ENCODE assay signal across 9 cellular contexts in genomic region chr2:62724886-62725711, GRCh38. TPM values are rescaled to one million over a fixed set of nuclear protein-coding genes. Genes with fewer than 3 reads are reported as not detected.
DNase-seq lines count a peak whose midpoint lies in the region; ATAC-seq and TF ChIP-seq lines count a peak whose summit lies in the region.
"Had no signal": no experiment of that assay in that cellular context is flagged by ENCODE, and none has a peak within 500 bp of the region (broad histone marks: within the 10 kb centered on the region; RNA-seq: fewer than 3 reads in every experiment).

No MANE protein-coding gene starts in this region.

- no peak overlapping the region for H3K4me3 Mint-ChIP-seq in chondrocyte (ENCODE audit: unreplicated experiment)
- peak overlapping the region in 1 of 10 donors; percentile 17 for H3K4me3 Mint-ChIP-seq in naive thymus-derived CD4-positive, alpha-beta T cell
- H3K4me3 Mint-ChIP-seq: activated naive CD4-positive, alpha-beta T cell treated with anti-CD3 and anti-CD28 coated beads, Interleukin-2, amount 50 U/mL, for 24 hours had no signal

- H3K27ac ChIP-seq in DOHH2 (ENCODE audit: low read depth, low read length) = no peak overlapping the region
- H3K27ac ChIP-seq in naive thymus-derived CD4-positive, alpha-beta T cell (ENCODE audit: low read depth, low read length) = no peak overlapping the region

- no peaks in the 10 kb centered on the region for H3K27me3 ChIP-seq in DOHH2 (ENCODE audit: control insufficient read depth, low read length)
- no peaks in the 10 kb centered on the region for H3K27me3 ChIP-seq in naive thymus-derived CD4-positive, alpha-beta T cell (ENCODE audit: control insufficient read depth in 2 of 2, insufficient read depth in 2 of 2, low read length in 2 of 2)

- H3K27ac Mint-ChIP-seq in chondrocyte (ENCODE audit: unreplicated experiment) = no peak overlapping the region
- H3K27ac Mint-ChIP-seq in naive thymus-derived CD4-positive, alpha-beta T cell = peak overlapping the region in 1 of 9 donors; percentile 2
- H3K27ac Mint-ChIP-seq: activated naive CD4-positive, alpha-beta T cell treated with anti-CD3 and anti-CD28 coated beads, Interleukin-2, amount 50 U/mL, for 24 hours had no signal

- no peaks in the 10 kb centered on the region for H3F3A ChIP-seq in DOHH2 (ENCODE audit: control insufficient read depth, insufficient read depth)

- peaks cover 74% of the 10 kb centered on the region for H3K79me2 ChIP-seq in DOHH2 (ENCODE audit: control insufficient read depth, low read length)

- TF ChIP-seq CTCF in DOHH2 (IDR thresholded peaks at IDR 0.05; ENCODE audit: low read depth, low read length, poor library complexity, severe bottlenecking) (peak; percentile 43), chondrocyte (IDR thresholded peaks at IDR 0.05) (peak; percentile 40)

- peak; percentile 61 for DNase-seq in NCI-H1048 (lab: John Stamatoyannopoulos, UW)
- DNase-seq in chondrocyte (ENCODE audit: low spot score) = peak; percentile 82
- no peak for DNase-seq in naive thymus-derived CD4-positive, alpha-beta T cell
- DNase-seq in NCI-H1930 (lab: John Stamatoyannopoulos, UW) = no peak
- DNase-seq in NOMO-1 (lab: John Stamatoyannopoulos, UW; ENCODE audit: unreplicated experiment in 2 of 2) = no peak
- no peak for DNase-seq in SIG-M5 (lab: John Stamatoyannopoulos, UW)

- POLR2A ChIA-PET in naive thymus-derived CD4-positive, alpha-beta T cell (lab: Charles Lee) = no interaction called here

- H3K27me3 Mint-ChIP-seq in chondrocyte (ENCODE audit: low read depth) = no peaks in the 10 kb centered on the region
- H3K27me3 Mint-ChIP-seq in naive thymus-derived CD4-positive, alpha-beta T cell = no peaks in the 10 kb centered on the region
- H3K27me3 Mint-ChIP-seq: activated naive CD4-positive, alpha-beta T cell treated with anti-CD3 and anti-CD28 coated beads, Interleukin-2, amount 50 U/mL, for 24 hours had no signal

- peaks cover 25% of the 10 kb centered on the region for H3K4me1 Mint-ChIP-seq in chondrocyte (ENCODE audit: low read depth)
- peaks cover 7 to 43% (median 39%) of the 10 kb centered on the region in 7 donors for H3K4me1 Mint-ChIP-seq in naive thymus-derived CD4-positive, alpha-beta T cell

- ATAC-seq in naive thymus-derived CD4-positive, alpha-beta T cell = peak; percentile 49
- ATAC-seq in GM18498 (IDR thresholded peaks at IDR 0.05; ENCODE audit: unreplicated experiment) = no peak

- no peaks in the 10 kb centered on the region for H3K9me2 ChIP-seq in DOHH2 (replicated peaks; ENCODE audit: control insufficient read depth, low read length)

- H3K4me2 ChIP-seq in DOHH2 (ENCODE audit: low read length) = no peak overlapping the region

- 0 out of 2 replicates have a peak, but pooled peaks cover 3% of the 10 kb centered on the region for H3K36me3 ChIP-seq in DOHH2 (ENCODE audit: control insufficient read depth, low read length)
- peaks cover 0 to 5% (median 0%) of the 10 kb centered on the region in 3 experiments for H3K36me3 ChIP-seq in naive thymus-derived CD4-positive, alpha-beta T cell (ENCODE audit: control insufficient read depth in 2 of 3, insufficient read depth in 3 of 3, low read length in 3 of 3)

- CTCF ChIA-PET in naive thymus-derived CD4-positive, alpha-beta T cell (lab: Charles Lee) = no interaction called here

- H3K4me3 ChIP-seq in DOHH2 (ENCODE audit: low read length) = no peak overlapping the region
- H3K4me3 ChIP-seq in naive thymus-derived CD4-positive, alpha-beta T cell (ENCODE audit: low read length) = no peak overlapping the region

- peaks cover 10% of the 10 kb centered on the region for H3K36me3 Mint-ChIP-seq in chondrocyte (ENCODE audit: low read depth)
- peaks cover 10 to 58% (median 40%) of the 10 kb centered on the region in 5 donors for H3K36me3 Mint-ChIP-seq in naive thymus-derived CD4-positive, alpha-beta T cell

- peaks cover 17% of the 10 kb centered on the region for H3K4me1 ChIP-seq in DOHH2 (ENCODE audit: control insufficient read depth, low read length)
- no peaks in the 10 kb centered on the region for H3K4me1 ChIP-seq in naive thymus-derived CD4-positive, alpha-beta T cell (ENCODE audit: control insufficient read depth in 2 of 2, insufficient read depth in 2 of 2, low read length in 2 of 2)

- intact Hi-C loops in naive thymus-derived CD4-positive, alpha-beta T cell (cut with micrococcal nuclease) = no loop called here

- peaks cover 18% of the 10 kb centered on the region for H3K9me3 Mint-ChIP-seq in chondrocyte (ENCODE audit: low read depth)
- peaks cover 7 to 30% (median 17%) of the 10 kb centered on the region in 11 donors for H3K9me3 Mint-ChIP-seq in naive thymus-derived CD4-positive, alpha-beta T cell

- no peaks in the 10 kb centered on the region for H4K20me1 ChIP-seq in DOHH2 (ENCODE audit: control insufficient read depth, insufficient read depth, low read depth, low read length)

- no peaks in the 10 kb centered on the region; the same call in 1 of the 2 replicates for H3K9me3 ChIP-seq in DOHH2 (ENCODE audit: control insufficient read depth, insufficient read depth, low read length)
- H3K9me3 ChIP-seq in naive thymus-derived CD4-positive, alpha-beta T cell (ENCODE audit: control insufficient read depth in 2 of 3, low read length in 3 of 3) = no peaks in the 10 kb centered on the region

RNA-seq across cellular contexts. Expression of gene EHBP1, which starts 19.6 kb away (rescaled TPM):
- total RNA-seq in chondrocyte = 44.8 to 54.9 TPM (median 48.6 TPM) in 3 replicates
- 10 to 100 TPM; 23.8 to 31.5 (median 30.0) TPM for total RNA-seq in naive thymus-derived CD4-positive, alpha-beta T cell
- 10 to 100 TPM; 12.3 to 13.2 TPM for polyA plus RNA-seq in naive thymus-derived CD4-positive, alpha-beta T cell

Comparison
In these comparisons a context has a peak if more than half of its experiments do, and no peak if none do; other contexts are left out.
1. DNase-seq: peak in NCI-H1048 (single experiment) and chondrocyte (single experiment); none in naive thymus-derived CD4-positive, alpha-beta T cell (0 of 9), NCI-H1930 (0 of 2), NOMO-1 (0 of 2) and SIG-M5 (single experiment).